ENCODE assay signal across 8 cellular contexts in genomic region chrX:47233333-47234113, GRCh38. TPM values are rescaled to one million over a fixed set of nuclear protein-coding genes. Genes with fewer than 3 reads are reported as not detected.
DNase-seq lines count a peak whose midpoint lies in the region; ATAC-seq and TF ChIP-seq lines count a peak whose summit lies in the region.

No MANE protein-coding gene starts in this region.

- H3K36me3 ChIP-seq in SK-N-MC (ENCODE audit: insufficient read depth, low read length) (peaks cover 9% of the 10 kb centered on the region; the same call in 1 of the 2 replicates), testis (ENCODE audit: low read depth, missing control alignments) (no peaks in the 10 kb centered on the region)

- DNase-seq in NCI-H1048 (lab: John Stamatoyannopoulos, UW) = peak; percentile 95
- DNase-seq in SK-N-MC (ENCODE audit: low read depth, low spot score) = peak; percentile 80
- DNase-seq in glomerular visceral epithelial cell (ENCODE audit: extremely low spot score) = peak; percentile 96
- DNase-seq in omental fat pad (ENCODE audit: low spot score) = peak; percentile 85
- DNase-seq in testis = peak; percentile 97

- H3K27ac Mint-ChIP-seq in activated naive CD4-positive, alpha-beta T cell treated with anti-CD3 and anti-CD28 coated beads, Interleukin-2, amount 50 U/mL, for 24 hours = peak overlapping the region; percentile 98

- peaks cover 9% of the 10 kb centered on the region for H3K36me3 Mint-ChIP-seq in activated naive CD4-positive, alpha-beta T cell treated with anti-CD3 and anti-CD28 coated beads, Interleukin-2, amount 50 U/mL, for 24 hours

- 1% methylated on average over 18 to 50 of the region's 51 CpGs for WGBS in testis, 2 donors

- H3K4me3 Mint-ChIP-seq in activated naive CD4-positive, alpha-beta T cell treated with anti-CD3 and anti-CD28 coated beads, Interleukin-2, amount 50 U/mL, for 24 hours = peak overlapping the region; percentile 91

- no peaks in the 10 kb centered on the region for H3K27me3 Mint-ChIP-seq in activated naive CD4-positive, alpha-beta T cell treated with anti-CD3 and anti-CD28 coated beads, Interleukin-2, amount 50 U/mL, for 24 hours

- peak overlapping the region; percentile 92 for H3K27ac ChIP-seq in SK-N-MC
- peak overlapping the region; percentile 97 to 99 for H3K27ac ChIP-seq in testis

- TF ChIP-seq POLR2A in testis (IDR thresholded peaks at IDR 0.05) = no peak

- H3K9me3 Mint-ChIP-seq in activated naive CD4-positive, alpha-beta T cell treated with anti-CD3 and anti-CD28 coated beads, Interleukin-2, amount 50 U/mL, for 24 hours = no peaks in the 10 kb centered on the region

- TF ChIP-seq CTCF in omental fat pad (IDR thresholded peaks at IDR 0.05) (no peak), testis (IDR thresholded peaks at IDR 0.05) (no peak)

- peak overlapping the region; percentile 98 for H3K9ac ChIP-seq in SK-N-MC (ENCODE audit: insufficient read length)

- ATAC-seq in HG02588 (IDR thresholded peaks at IDR 0.05; ENCODE audit: unreplicated experiment) (peak; percentile 86), omental fat pad (ENCODE audit: low FRiP score) (peak; percentile 96)

- intact Hi-C loops in testis (cut with DNase I; ENCODE audit: low total_unique reads) = no loop called here

- no peaks in the 10 kb centered on the region for H3K9me3 ChIP-seq in SK-N-MC (ENCODE audit: low read depth, low read length)
- no peaks in the 10 kb centered on the region for H3K9me3 ChIP-seq in testis

- no peaks in the 10 kb centered on the region for H3K27me3 ChIP-seq in testis

- H3K4me1 ChIP-seq in testis = peaks cover 3% of the 10 kb centered on the region

- H3K4me3 ChIP-seq in GM08714 (ENCODE audit: low read length) = peak overlapping the region; percentile 73
- H3K4me3 ChIP-seq in SK-N-MC = peak overlapping the region; percentile 87
- H3K4me3 ChIP-seq in testis = peak overlapping the region; percentile 63 to 78

- H3K4me1 Mint-ChIP-seq in activated naive CD4-positive, alpha-beta T cell treated with anti-CD3 and anti-CD28 coated beads, Interleukin-2, amount 50 U/mL, for 24 hours = peaks cover 19% of the 10 kb centered on the region

RNA-seq across cellular contexts. Expression of gene USP11, which starts 0.7 kb away (rescaled TPM):
- total RNA-seq in omental fat pad (10 to 100 TPM; 27.6 to 41.3 (median 32.3) TPM), testis (100 to 1,000 TPM; 128 to 185 TPM)
- polyA plus RNA-seq in testis (ENCODE audit: insufficient read depth, low read depth, low replicate concordance) = 113 TPM

RNA-seq across cellular contexts. Expression of gene CDK16, which starts 15.0 kb away (rescaled TPM):
- 100 to 1,000 TPM in 3 of 4 donors, 10 to 100 TPM in 1; 72.4 to 120 (median 102) TPM for total RNA-seq in omental fat pad
- total RNA-seq in testis = 100 to 1,000 TPM; 195 to 245 TPM
- 122 TPM for polyA plus RNA-seq in testis (ENCODE audit: insufficient read depth, low read depth, low replicate concordance)

RNA-seq across cellular contexts. Expression of gene UBA1, which starts 39.9 kb away (rescaled TPM):
- total RNA-seq in omental fat pad (100 to 1,000 TPM; 132 to 158 (median 148) TPM), testis (100 to 1,000 TPM; 243 to 338 TPM)
- polyA plus RNA-seq in testis (ENCODE audit: insufficient read depth, low read depth, low replicate concordance) = 207 TPM

Comparison
In these comparisons a context has a peak if more than half of its experiments do, and no peak if none do; other contexts are left out.
1. Peak in every context shown above with its lines: DNase-seq, ATAC-seq, H3K4me3 ChIP-seq and H3K27ac ChIP-seq.